In the genomic region with DNA sequence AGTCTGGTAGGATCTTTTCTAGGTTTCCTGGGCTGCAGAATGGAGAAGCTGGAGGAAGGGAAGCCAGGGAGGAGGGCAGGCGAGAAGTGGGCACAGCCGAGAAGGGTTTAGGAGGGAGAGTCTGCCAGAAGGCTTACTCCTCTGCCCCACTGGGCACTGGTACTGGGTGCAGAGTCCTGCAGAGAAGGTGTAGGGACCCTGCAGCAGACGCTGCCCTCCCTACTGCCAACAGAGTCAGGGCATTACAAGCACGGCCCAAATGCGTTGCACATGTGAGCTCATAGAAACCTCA, we compare ENCODE assay signal across 8 cellular contexts. TPM values are rescaled to one million over a fixed set of nuclear protein-coding genes. Genes with fewer than 3 reads are reported as not detected.
DNase-seq lines count a peak whose midpoint lies in the region; ATAC-seq, FAIRE-seq and TF ChIP-seq lines count a peak whose summit lies in the region.

No MANE protein-coding gene starts in this region.

- peaks cover 7% of the 10 kb centered on the region; the same call in 1 of the 2 replicates for H3K79me2 ChIP-seq in HCT116 (ENCODE audit: insufficient read depth, low read length)

- H3K9me2 ChIP-seq in HCT116 (ENCODE audit: insufficient read depth), result no peaks in the 10 kb centered on the region

- peak overlapping the region; percentile 89 for H3K4me3 Mint-ChIP-seq in glutamatergic neuron (ENCODE audit: unreplicated experiment)

- H3K27me3 Mint-ChIP-seq in glutamatergic neuron (ENCODE audit: unreplicated experiment), result peaks cover 15% of the 10 kb centered on the region

- H3K36me3 ChIP-seq in HCT116 (ENCODE audit: control insufficient read depth in 1 of 2, insufficient read depth in 2 of 2, low read length in 2 of 2), result no peaks in the 10 kb centered on the region

- H3K27ac ChIP-seq in HCT116 (ENCODE audit: low read depth, low read length) (peak overlapping the region; percentile 25; the same call in 1 of the 2 replicates), VCaP (peak overlapping the region; percentile 62; the same call in 1 of the 2 replicates), skin epidermis (peak overlapping the region in 5 of 21 experiments; percentile 39 to 72 (median 47))

- FAIRE-seq in RCC 7860 (lab: Jason Lieb, UNC), result no peak

- POLR2A ChIA-PET in HCT116 (lab: Charles Lee), result no interaction called here

- BruUV-seq in HCT116 (replicated peaks; lab: Mats Ljungman, UMichigan), result no TSS peak

- CTCF ChIA-PET in HCT116 (lab: Charles Lee), result no interaction called here

- TF ChIP-seq POLR2A in HCT116 (IDR thresholded peaks at IDR 0.05; ENCODE audit: borderline replicate concordance, extremely low read depth, insufficient read depth, insufficient read length), result no peak

- peaks cover 38% of the 10 kb centered on the region for H3K4me1 Mint-ChIP-seq in glutamatergic neuron (ENCODE audit: low read depth, unreplicated experiment)

- H2AFZ ChIP-seq in HCT116 (ENCODE audit: low read depth, low read length, poor library complexity, severe bottlenecking), result peak overlapping the region; percentile 61

- TF ChIP-seq CTCF in HCT116 (IDR thresholded peaks at IDR 0.05 in 2 of 3, conservative IDR thresholded peaks at IDR 0.05 in 1 of 3; ENCODE audit: borderline replicate concordance in 1 of 3, insufficient read depth in 1 of 3, low read depth in 2 of 3, low read length in 2 of 3) (no peak), VCaP (conservative IDR thresholded peaks at IDR 0.05) (no peak), glutamatergic neuron (IDR thresholded peaks at IDR 0.05; ENCODE audit: partially characterized antibody, unreplicated experiment) (no peak), GM10266 (IDR thresholded peaks at IDR 0.05; ENCODE audit: control insufficient read depth, insufficient read depth, low read depth, missing control alignments) (no peak)

- H3K27me3 ChIP-seq in HCT116 (ENCODE audit: insufficient read depth, low read length), result peaks cover 4% of the 10 kb centered on the region; the same call in 1 of the 2 replicates

- H3K9me3 ChIP-seq in HCT116 (ENCODE audit: control insufficient read depth in 1 of 2, insufficient read depth in 1 of 2, low read depth in 1 of 2, low read length in 2 of 2), result no peaks in the 10 kb centered on the region

- H3K4me1 ChIP-seq in HCT116 (ENCODE audit: control insufficient read depth in 1 of 2, insufficient read depth in 2 of 2, low read length in 2 of 2), result peaks cover 7 to 18% of the 10 kb centered on the region in 2 experiments; a peak in 3 of 4 replicates

- DNase-seq in HCT116 (ENCODE audit: low read depth, low spot score), result no peak
- no peak for DNase-seq in glutamatergic neuron
- no peak for DNase-seq in RCC 7860 (ENCODE audit: low spot score)
- DNase-seq in GM10266 (ENCODE audit: extremely low spot score), result no peak
- DNase-seq in HCEC 1CT, result no peak

- no peak for TF ChIP-seq RAD21 in HCT116 (IDR thresholded peaks at IDR 0.05; ENCODE audit: low read depth)

- no peaks in the 10 kb centered on the region for H4K20me1 ChIP-seq in HCT116 (ENCODE audit: insufficient read depth)

- peaks cover 13% of the 10 kb centered on the region for H3K9me3 Mint-ChIP-seq in glutamatergic neuron (ENCODE audit: unreplicated experiment)

- H3K36me3 Mint-ChIP-seq in glutamatergic neuron (ENCODE audit: unreplicated experiment), result no peaks in the 10 kb centered on the region

- H3K4me3 ChIP-seq in HCT116 (replicated peaks in 1 of 2; ENCODE audit: low read depth in 1 of 2, low read length in 2 of 2), result peak overlapping the region; percentile 66 to 89
- peak overlapping the region in 6 of 7 experiments; percentile 65 to 96 (median 89) for H3K4me3 ChIP-seq in skin epidermis

- H3K9ac ChIP-seq in HCT116 (ENCODE audit: low read length), result peak overlapping the region; percentile 62

- intact Hi-C loops in HCT116 (cut with micrococcal nuclease), result no loop called here

- H3K4me2 ChIP-seq in HCT116 (ENCODE audit: low read length), result peak overlapping the region; percentile 87

- ATAC-seq in HCT116 (no peak; the same call in 1 of the 2 replicates), HG03045 (IDR thresholded peaks at IDR 0.05; ENCODE audit: unreplicated experiment) (no peak)

- RAD21 ChIA-PET in HCT116 (lab: Charles Lee; ENCODE audit: low non-redundant PET in 1 of 2, low total read pairs in 2 of 2, uncharacterized antibody in 2 of 2, unreplicated experiment in 2 of 2), result no interaction called here

- no peak overlapping the region for H3K27ac Mint-ChIP-seq in glutamatergic neuron (ENCODE audit: unreplicated experiment)

TF ChIP-seq in HCT116, 20 proteins besides CTCF, POLR2A, EP300 and RAD21:
- TF ChIP-seq FOSL1 (IDR thresholded peaks at IDR 0.05; ENCODE audit: low read depth), result no peak
- TF ChIP-seq SIN3A (IDR thresholded peaks at IDR 0.05; ENCODE audit: low read depth), result no peak
- TF ChIP-seq POLR2AphosphoS5 (IDR thresholded peaks at IDR 0.05; ENCODE audit: low read depth, low read length), result no peak
- no peak for TF ChIP-seq EZH2 (IDR thresholded peaks at IDR 0.05)
- no peak for TF ChIP-seq YY1 (IDR thresholded peaks at IDR 0.05; ENCODE audit: extremely low read depth, insufficient replicate concordance, low read depth, low read length)
- TF ChIP-seq JUND (IDR thresholded peaks at IDR 0.05), result no peak

RNA-seq across cellular contexts. Expression of a gene that starts 0.7 kb away (rescaled TPM):
- total RNA-seq in HCT116 (2021; ENCODE audit: unreplicated experiment) (40.5 TPM), glutamatergic neuron (ENCODE audit: unreplicated experiment) (93.3 TPM)
- 36.5 and 38.0 TPM in 2 replicates for polyA plus RNA-seq in HCT116 (2012)
